In genomic region chr5:79785983-79786382, GRCh38 we compare ENCODE assay signal across 2 cellular contexts.
TF ChIP-seq lines count a peak whose summit lies in the region.

No MANE protein-coding gene starts in this region.

TF ChIP-seq in GM23338, 12 proteins besides CTCF, POLR2A, EP300 and RAD21:
- no peak for TF ChIP-seq JUNB (IDR thresholded peaks at IDR 0.05; ENCODE audit: unreplicated experiment)
- TF ChIP-seq STAT1 (IDR thresholded peaks at IDR 0.05; ENCODE audit: unreplicated experiment) = no peak
- no peak for TF ChIP-seq EZH2phosphoT487 (IDR thresholded peaks at IDR 0.05; ENCODE audit: unreplicated experiment)
- no peak for TF ChIP-seq ZNF331 (CRISPR knock-in tag; IDR thresholded peaks at IDR 0.05; ENCODE audit: low read depth)
- TF ChIP-seq CREB1 (CRISPR knock-in tag; IDR thresholded peaks at IDR 0.05; ENCODE audit: low read depth) = no peak
- TF ChIP-seq REST (IDR thresholded peaks at IDR 0.05; ENCODE audit: unreplicated experiment) = no peak
- no peak for TF ChIP-seq ETS1 (IDR thresholded peaks at IDR 0.05)
- TF ChIP-seq POLR2AphosphoS5 (IDR thresholded peaks at IDR 0.05; ENCODE audit: low read depth) = no peak
- no peak for TF ChIP-seq ZNF114 (CRISPR knock-in tag; IDR thresholded peaks at IDR 0.05)
- TF ChIP-seq ZNF462 (CRISPR knock-in tag; IDR thresholded peaks at IDR 0.05) = no peak
- no peak for TF ChIP-seq NANOG (IDR thresholded peaks at IDR 0.05; ENCODE audit: borderline replicate concordance)
- TF ChIP-seq EZH2 (IDR thresholded peaks at IDR 0.05; ENCODE audit: low read depth, unreplicated experiment) = no peak

TF ChIP-seq in SK-N-SH, 30 proteins besides CTCF, POLR2A, EP300 and RAD21:
- TF ChIP-seq GATA2 (CRISPR knock-in tag; IDR thresholded peaks at IDR 0.05) (no peak), EZH2phosphoT487 (IDR thresholded peaks at IDR 0.05; ENCODE audit: borderline replicate concordance, low read depth) (no peak), YY1 (IDR thresholded peaks at IDR 0.05; ENCODE audit: low read depth) (no peak), TAF1 (IDR thresholded peaks at IDR 0.05; ENCODE audit: borderline replicate concordance, low read depth, low read length) (no peak), GABPA (IDR thresholded peaks at IDR 0.05; ENCODE audit: low read depth) (no peak), JUND (IDR thresholded peaks at IDR 0.05) (no peak), FOXJ3 (CRISPR knock-in tag; IDR thresholded peaks at IDR 0.05) (no peak), MEF2A (IDR thresholded peaks at IDR 0.05; ENCODE audit: borderline replicate concordance, low read depth) (no peak)
